Comparison of ENCODE assay signal across 11 cellular contexts in genomic region chr7:140698477-140698876, GRCh38. TPM values are rescaled to one million over a fixed set of nuclear protein-coding genes. Genes with fewer than 3 reads are reported as not detected.
A peak's percentile ranks its signal among the peaks of the same experiment; 100 is the strongest.
DNase-seq lines count a peak whose midpoint lies in the region; ATAC-seq and TF ChIP-seq lines count a peak whose summit lies in the region.
"Had no signal": no experiment of that assay in that cellular context is flagged by ENCODE, and none has a peak within 500 bp of the region (broad histone marks: within the 10 kb centered on the region; RNA-seq: fewer than 3 reads in every experiment).

No MANE protein-coding gene starts in this region.

- H3K9me3 Mint-ChIP-seq in activated T-cell treated with anti-CD3 and anti-CD28 coated beads, Interleukin-2, amount 50 U/mL, for 4 hours = no peaks in the 10 kb centered on the region
- H3K9me3 Mint-ChIP-seq in endodermal cell = no peaks in the 10 kb centered on the region

- no peaks in the 10 kb centered on the region for H3K27me3 Mint-ChIP-seq in activated T-cell treated with anti-CD3 and anti-CD28 coated beads, Interleukin-2, amount 50 U/mL, for 4 hours (ENCODE audit: low read depth)
- no peaks in the 10 kb centered on the region for H3K27me3 Mint-ChIP-seq in endodermal cell (ENCODE audit: insufficient read depth)

- peak overlapping the region; percentile 83 for H3K4me2 ChIP-seq in OCI-LY1 (ENCODE audit: low read length)

- CTCF ChIA-PET in HEK293T (lab: Yijun Ruan, JAX) = interaction anchor here (0.6 kb wide), 1 partner anchor 272 kb away, joined by 4 read pairs; no protein-coding TSS in a partner anchor

- H2AFZ ChIP-seq in OCI-LY1 (ENCODE audit: low read length) = no peak overlapping the region

- DNase-seq in activated T-cell treated with anti-CD3 and anti-CD28 coated beads, Interleukin-2, amount 50 U/mL, for 4 hours = no peak
- DNase-seq in activated T-cell treated with anti-CD3 and anti-CD28 coated beads, Interleukin-2, amount 50 U/mL, for 1 hour = no peak
- DNase-seq in endodermal cell = no peak
- no peak for DNase-seq in psoas muscle
- DNase-seq in AG08395 (ENCODE audit: low spot score) = no peak
- no peak for DNase-seq in NCI-H1694 (lab: John Stamatoyannopoulos, UW)
- DNase-seq in HEK293T (ENCODE audit: extremely low spot score) = no peak
- DNase-seq: activated CD8-positive, alpha-beta memory T cell treated with anti-CD3 and anti-CD28 coated beads, Interleukin-2, amount 50 U/mL, for 48 hours; cortex of kidney; SHP77 had no signal

- H3K4me3 Mint-ChIP-seq in activated T-cell treated with anti-CD3 and anti-CD28 coated beads, Interleukin-2, amount 50 U/mL, for 4 hours = peak overlapping the region; percentile 97
- peak overlapping the region; percentile 97 for H3K4me3 Mint-ChIP-seq in endodermal cell

- H3K9me3 ChIP-seq in OCI-LY1 (ENCODE audit: low read length) (no peaks in the 10 kb centered on the region), endodermal cell (ENCODE audit: control insufficient read depth, low read length) (no peaks in the 10 kb centered on the region), psoas muscle (no peaks in the 10 kb centered on the region)

- H3K36me3 ChIP-seq in OCI-LY1 (ENCODE audit: insufficient read depth, low read length) = peaks cover 32% of the 10 kb centered on the region
- peaks cover 12% of the 10 kb centered on the region for H3K36me3 ChIP-seq in endodermal cell (ENCODE audit: control insufficient read depth, insufficient read depth, low read length)
- H3K36me3 ChIP-seq in psoas muscle (ENCODE audit: insufficient read depth in 1 of 2, low read depth in 1 of 2) = peaks cover 0 to 10% of the 10 kb centered on the region in 2 donors

- peak overlapping the region; percentile 70 for H3K4me3 ChIP-seq in OCI-LY1 (ENCODE audit: low read depth, low read length, poor library complexity, severe bottlenecking)
- peak overlapping the region; percentile 89 for H3K4me3 ChIP-seq in endodermal cell (ENCODE audit: low read length)
- H3K4me3 ChIP-seq in psoas muscle = peak overlapping the region; percentile 88

- H3K36me3 Mint-ChIP-seq in activated T-cell treated with anti-CD3 and anti-CD28 coated beads, Interleukin-2, amount 50 U/mL, for 4 hours (ENCODE audit: insufficient read depth) = peaks cover 12% of the 10 kb centered on the region
- H3K36me3 Mint-ChIP-seq in endodermal cell (ENCODE audit: low read depth) = peaks cover 14% of the 10 kb centered on the region

- intact Hi-C loops in psoas muscle (cut with DNase I) = loop anchor here in 1 of 2 donors (10.0 kb wide), 1 partner anchor 226 kb away; the partner anchor contains the start of gene BRAF

- ATAC-seq in activated T-cell treated with anti-CD3 and anti-CD28 coated beads, Interleukin-2, amount 50 U/mL, for 4 hours = no peak
- ATAC-seq in psoas muscle = no peak

- H3K9ac ChIP-seq in OCI-LY1 (ENCODE audit: low read length) (peak overlapping the region; percentile 77), endodermal cell (ENCODE audit: extremely low read depth, low read length, poor library complexity, severe bottlenecking) (no peak overlapping the region)

- POLR2A ChIA-PET in HEK293T (lab: Yijun Ruan, JAX) = interaction anchor here (1.0 kb wide), 1 partner anchor 374 kb away, joined by 3 read pairs; no protein-coding TSS in a partner anchor

- H3K27ac Mint-ChIP-seq in endodermal cell = no peak overlapping the region

- H3K4me1 ChIP-seq in OCI-LY1 (ENCODE audit: insufficient read depth, low read length, severe bottlenecking) (peaks cover 25% of the 10 kb centered on the region), endodermal cell (ENCODE audit: control insufficient read depth, insufficient read depth, low read length) (no peaks in the 10 kb centered on the region), psoas muscle (peaks cover 21% of the 10 kb centered on the region)

- 92 to 100% methylated on average over 5 to 8 of the region's 8 CpGs for WGBS in endodermal cell (ENCODE audit: insufficient coverage in 1 of 2, insufficient read length in 1 of 2), 2 experiments
- 74 to 81% (median 79%) methylated on average over 8 of the region's 8 CpGs for WGBS in psoas muscle, 3 donors

- TF ChIP-seq CTCF in OCI-LY1 (IDR thresholded peaks at IDR 0.05; ENCODE audit: low read length) = no peak
- no peak for TF ChIP-seq CTCF in endodermal cell (conservative IDR thresholded peaks at IDR 0.05)
- no peak for TF ChIP-seq CTCF in psoas muscle (IDR thresholded peaks at IDR 0.05)

- H3K27ac ChIP-seq in OCI-LY1 (ENCODE audit: low read depth, low read length, poor library complexity, severe bottlenecking) (no peak overlapping the region), endodermal cell (ENCODE audit: low read depth, low read length) (no peak overlapping the region), psoas muscle (no peak overlapping the region)

- H3K27me3 ChIP-seq in OCI-LY1 (ENCODE audit: insufficient read depth, low read length) (no peaks in the 10 kb centered on the region), endodermal cell (ENCODE audit: control insufficient read depth, insufficient read depth, low read length, poor library complexity, severe bottlenecking) (no peaks in the 10 kb centered on the region), psoas muscle (ENCODE audit: insufficient read depth in 3 of 3, low read length in 2 of 3) (no peaks in the 10 kb centered on the region)

- no peaks in the 10 kb centered on the region for H3K9me2 ChIP-seq in OCI-LY1 (ENCODE audit: low read depth, low read length)

- H4K20me1 ChIP-seq in OCI-LY1 (ENCODE audit: insufficient read depth, low read length) = no peaks in the 10 kb centered on the region

- no peaks in the 10 kb centered on the region for H3F3A ChIP-seq in OCI-LY1 (ENCODE audit: insufficient read depth, low read length)

- H3K4me1 Mint-ChIP-seq in activated T-cell treated with anti-CD3 and anti-CD28 coated beads, Interleukin-2, amount 50 U/mL, for 4 hours (ENCODE audit: low read depth) = peaks cover 34% of the 10 kb centered on the region
- H3K4me1 Mint-ChIP-seq in endodermal cell = peaks cover 19% of the 10 kb centered on the region

- peaks cover 51% of the 10 kb centered on the region for H3K79me2 ChIP-seq in OCI-LY1 (ENCODE audit: insufficient read depth, low read length)

TF ChIP-seq in HEK293T, 16 proteins besides CTCF, POLR2A, EP300 and RAD21:
- no peak for TF ChIP-seq FOXK2 (IDR thresholded peaks at IDR 0.05)
- no peak for TF ChIP-seq BHLHE40 (IDR thresholded peaks at IDR 0.05; ENCODE audit: borderline replicate concordance)
- no peak for TF ChIP-seq FOXA1 (IDR thresholded peaks at IDR 0.05)
- TF ChIP-seq L3MBTL2 (conservative IDR thresholded peaks at IDR 0.05) = no peak
- no peak for TF ChIP-seq SUZ12 (IDR thresholded peaks at IDR 0.05)
- no peak for TF ChIP-seq ELF4 (IDR thresholded peaks at IDR 0.05)
- no peak for TF ChIP-seq TARDBP (IDR thresholded peaks at IDR 0.05)
- no peak for TF ChIP-seq LEF1 (IDR thresholded peaks at IDR 0.05; ENCODE audit: borderline replicate concordance)
- TF ChIP-seq HDGF (IDR thresholded peaks at IDR 0.05; ENCODE audit: borderline replicate concordance) = no peak
- TF ChIP-seq FOXM1 (IDR thresholded peaks at IDR 0.05; ENCODE audit: borderline replicate concordance) = no peak
- TF ChIP-seq CTBP1 (IDR thresholded peaks at IDR 0.05; ENCODE audit: borderline replicate concordance) = no peak
- TF ChIP-seq ARNT (IDR thresholded peaks at IDR 0.05) = no peak
- no peak for TF ChIP-seq ZNF384 (IDR thresholded peaks at IDR 0.05)
- no peak for TF ChIP-seq SP1 (IDR thresholded peaks at IDR 0.05)

RNA-seq across cellular contexts. Expression of gene NDUFB2, which starts 2.0 kb away (rescaled TPM):
- total RNA-seq in activated T-cell treated with anti-CD3 and anti-CD28 coated beads, Interleukin-2, amount 50 U/mL, for 4 hours = 100 to 1,000 TPM; 192 to 205 (median 201) TPM
- total RNA-seq in endodermal cell = 100 to 1,000 TPM; 180 to 202 TPM
- 183 TPM for polyA plus RNA-seq in endodermal cell (2013, experiment 1 of 2)
- 170 TPM for polyA plus RNA-seq in endodermal cell (2013, experiment 2 of 2)
- 100 to 1,000 TPM; 320 to 481 (median 388) TPM for total RNA-seq in psoas muscle
- 100 to 1,000 TPM; 642 to 768 (median 747) TPM for polyA plus RNA-seq in psoas muscle

RNA-seq across cellular contexts. Expression of gene ADCK2, which starts 25.7 kb away (rescaled TPM):
- total RNA-seq in activated T-cell treated with anti-CD3 and anti-CD28 coated beads, Interleukin-2, amount 50 U/mL, for 4 hours = 10 to 100 TPM; 22.2 to 23.7 (median 22.4) TPM
- total RNA-seq in endodermal cell (10 to 100 TPM; 13.5 to 17.8 TPM), psoas muscle (10 to 100 TPM; 10.7 to 18.1 (median 12.4) TPM)
- polyA plus RNA-seq in endodermal cell (2013, experiment 1 of 2) = 7.6 TPM
- polyA plus RNA-seq in endodermal cell (2013, experiment 2 of 2) = 6.2 TPM
- 10 to 100 TPM; 12.0 to 26.4 (median 14.2) TPM for polyA plus RNA-seq in psoas muscle

RNA-seq across cellular contexts. Expression of gene DENND2A, which starts 57.9 kb away (rescaled TPM):
- total RNA-seq in activated T-cell treated with anti-CD3 and anti-CD28 coated beads, Interleukin-2, amount 50 U/mL, for 4 hours = not detected
- 10 to 100 TPM; 28.5 to 40.6 TPM for total RNA-seq in endodermal cell
- 26.6 TPM for polyA plus RNA-seq in endodermal cell (2013, experiment 1 of 2)
- polyA plus RNA-seq in endodermal cell (2013, experiment 2 of 2) = 30.2 TPM
- 1 to 10 TPM; 3.8 to 8.7 (median 6.0) TPM for total RNA-seq in psoas muscle
- 1 to 10 TPM; 2.7 to 3.2 (median 2.7) TPM for polyA plus RNA-seq in psoas muscle

Comparison
In these comparisons a context has a peak if more than half of its experiments do, and no peak if none do; other contexts are left out.
1. RNA of gene DENND2A, which starts 57.9 kb away (total RNA-seq): 28.5 to 40.6 TPM in endodermal cell and 3.8 to 8.7 TPM in psoas muscle; not detected in activated T-cell treated with anti-CD3 and anti-CD28 coated beads, Interleukin-2, amount 50 U/mL, for 4 hours; every median in the first group is over 4 times any median in the second.
2. Peak in every context shown above with its lines, with median percentiles within 50 percentile points of each other: H3K4me3 ChIP-seq.